In genomic region chr1:32855861-32856617, GRCh38 we compare ENCODE assay signal across 1 cellular context.
TF ChIP-seq lines count a peak whose summit lies in the region.

No MANE protein-coding gene starts in this region.

TF ChIP-seq in GM23338, 12 proteins besides CTCF, POLR2A, EP300 and RAD21:
- peak; percentile 9 for TF ChIP-seq REST (IDR thresholded peaks at IDR 0.05; ENCODE audit: unreplicated experiment)
- no peak for TF ChIP-seq ZNF462 (CRISPR knock-in tag; IDR thresholded peaks at IDR 0.05)
- TF ChIP-seq JUNB (IDR thresholded peaks at IDR 0.05; ENCODE audit: unreplicated experiment): no peak
